ENCODE assay signal across 8 cellular contexts in genomic region chr2:85435986-85436835, GRCh38. TPM values are rescaled to one million over a fixed set of nuclear protein-coding genes. Genes with fewer than 3 reads are reported as not detected.
DNase-seq lines count a peak whose midpoint lies in the region; ATAC-seq and TF ChIP-seq lines count a peak whose summit lies in the region.
"Had no signal": no experiment of that assay in that cellular context is flagged by ENCODE, and none has a peak within 500 bp of the region (broad histone marks: within the 10 kb centered on the region; RNA-seq: fewer than 3 reads in every experiment).

No MANE protein-coding gene starts in this region.

- H3K9me3 Mint-ChIP-seq in glutamatergic neuron (ENCODE audit: unreplicated experiment) = peaks cover 15% of the 10 kb centered on the region
- H3K9me3 Mint-ChIP-seq: nephron progenitor cell had no signal

- DNase-seq in H7 (peak; percentile 79), RWPE1 (ENCODE audit: low spot score) (no peak), glutamatergic neuron (no peak), islet precursor cell (no peak), NCI-H2196 (lab: John Stamatoyannopoulos, UW; ENCODE audit: unreplicated experiment) (no peak)
- DNase-seq: nephron progenitor cell had no signal

- H3K27me3 Mint-ChIP-seq in glutamatergic neuron (ENCODE audit: unreplicated experiment) = peaks cover 11% of the 10 kb centered on the region

- H3K27ac ChIP-seq in RWPE1 (peak overlapping the region; percentile 96), skin epidermis (peak overlapping the region in 19 of 21 experiments; percentile 31 to 98 (median 90))

- H3K27ac Mint-ChIP-seq in glutamatergic neuron (ENCODE audit: unreplicated experiment) = no peak overlapping the region

- peak overlapping the region; percentile 79 for H3K4me3 Mint-ChIP-seq in glutamatergic neuron (ENCODE audit: unreplicated experiment)

- no peak for ATAC-seq in GM21576 (IDR thresholded peaks at IDR 0.05; ENCODE audit: unreplicated experiment)

- H3K36me3 ChIP-seq in H7 (replicated peaks; ENCODE audit: control insufficient read depth, insufficient read depth, low read length) = no peaks in the 10 kb centered on the region

- no peaks in the 10 kb centered on the region for H3K36me3 Mint-ChIP-seq in glutamatergic neuron (ENCODE audit: unreplicated experiment)

- TF ChIP-seq CTCF in RWPE1 (conservative IDR thresholded peaks at IDR 0.05; ENCODE audit: low read depth) (no peak), glutamatergic neuron (IDR thresholded peaks at IDR 0.05; ENCODE audit: partially characterized antibody, unreplicated experiment) (no peak)

- H3K4me3 ChIP-seq in H7 (ENCODE audit: insufficient read depth, low read depth, low read length) (no peak overlapping the region), skin epidermis (no peak overlapping the region)

- peaks cover 22% of the 10 kb centered on the region for H3K4me1 Mint-ChIP-seq in glutamatergic neuron (ENCODE audit: low read depth, unreplicated experiment)

- CTCF ChIA-PET in RWPE1 (lab: Yijun Ruan, JAX) = no interaction called here

- no peaks in the 10 kb centered on the region for H3K27me3 ChIP-seq in H7 (ENCODE audit: control insufficient read depth, insufficient read depth, low read length)

- POLR2A ChIA-PET in RWPE1 (lab: Yijun Ruan, JAX; ENCODE audit: low non-redundant PET) = no interaction called here

RNA-seq across cellular contexts. Expression of gene SH2D6, which starts 17.7 kb away (rescaled TPM):
- not detected in 2 replicates for total RNA-seq in H7 (2014; rRNA removed; shearing (Covaris generic))
- 0.64 TPM for total RNA-seq in glutamatergic neuron (ENCODE audit: unreplicated experiment)

RNA-seq across cellular contexts. Expression of gene CAPG, which starts 26.0 kb away (rescaled TPM):
- total RNA-seq in H7 (2014; rRNA removed; shearing (Covaris generic)) = 242 and 268 TPM in 2 replicates
- 15.5 TPM for total RNA-seq in glutamatergic neuron (ENCODE audit: unreplicated experiment)

Comparison
In these comparisons a context has a peak if more than half of its experiments do, and no peak if none do; other contexts are left out.
1. RNA of gene CAPG, which starts 26.0 kb away (total RNA-seq): 242 to 268 TPM in H7; 15.5 TPM in glutamatergic neuron (single experiment); every median in the first group is over 10 times any median in the second.